Comparison of ENCODE assay signal across 8 cellular contexts in the genomic region with DNA sequence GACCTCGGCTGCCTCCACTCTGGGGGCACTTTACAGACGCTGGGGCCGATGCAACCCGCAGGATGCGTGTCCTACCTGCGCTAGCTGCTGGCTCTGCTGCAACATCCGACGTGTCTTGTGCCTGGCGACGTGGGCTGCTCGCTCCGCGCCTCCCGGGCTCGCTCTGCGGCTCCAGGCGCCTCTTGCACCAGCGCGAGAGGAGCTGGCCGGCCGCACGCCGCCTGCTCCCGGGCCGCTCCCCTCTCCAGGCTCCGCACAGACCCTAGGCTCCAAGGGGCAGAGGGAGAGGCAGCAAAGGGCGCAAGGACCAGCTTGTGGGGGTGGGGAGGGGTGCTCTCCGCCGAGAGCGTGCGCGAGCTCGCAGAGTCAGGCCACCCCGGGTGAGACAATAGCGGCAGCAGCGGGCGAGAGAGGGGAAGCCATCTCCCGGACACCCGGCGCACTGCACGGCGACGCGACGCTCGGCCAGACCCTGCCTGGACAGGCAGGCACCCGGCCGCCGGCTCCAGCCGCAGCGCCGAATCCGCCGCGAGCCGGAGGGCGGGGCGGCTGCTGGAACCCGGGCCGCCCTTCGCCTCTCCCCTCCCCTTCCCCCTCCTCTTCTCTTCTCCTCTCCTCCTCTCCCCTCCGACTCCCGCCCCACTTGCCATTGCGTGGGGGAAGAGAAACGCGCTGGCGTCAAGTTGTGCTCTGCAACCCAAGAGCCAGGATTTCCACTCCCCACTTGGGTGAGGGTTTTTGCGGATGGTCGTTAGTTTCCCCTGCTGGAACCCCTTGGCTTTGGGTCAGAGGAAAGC. TPM values are rescaled to one million over a fixed set of nuclear protein-coding genes. Genes with fewer than 3 reads are reported as not detected.
DNase-seq lines count a peak whose midpoint lies in the region; ATAC-seq and TF ChIP-seq lines count a peak whose summit lies in the region.

A gene with protein sequence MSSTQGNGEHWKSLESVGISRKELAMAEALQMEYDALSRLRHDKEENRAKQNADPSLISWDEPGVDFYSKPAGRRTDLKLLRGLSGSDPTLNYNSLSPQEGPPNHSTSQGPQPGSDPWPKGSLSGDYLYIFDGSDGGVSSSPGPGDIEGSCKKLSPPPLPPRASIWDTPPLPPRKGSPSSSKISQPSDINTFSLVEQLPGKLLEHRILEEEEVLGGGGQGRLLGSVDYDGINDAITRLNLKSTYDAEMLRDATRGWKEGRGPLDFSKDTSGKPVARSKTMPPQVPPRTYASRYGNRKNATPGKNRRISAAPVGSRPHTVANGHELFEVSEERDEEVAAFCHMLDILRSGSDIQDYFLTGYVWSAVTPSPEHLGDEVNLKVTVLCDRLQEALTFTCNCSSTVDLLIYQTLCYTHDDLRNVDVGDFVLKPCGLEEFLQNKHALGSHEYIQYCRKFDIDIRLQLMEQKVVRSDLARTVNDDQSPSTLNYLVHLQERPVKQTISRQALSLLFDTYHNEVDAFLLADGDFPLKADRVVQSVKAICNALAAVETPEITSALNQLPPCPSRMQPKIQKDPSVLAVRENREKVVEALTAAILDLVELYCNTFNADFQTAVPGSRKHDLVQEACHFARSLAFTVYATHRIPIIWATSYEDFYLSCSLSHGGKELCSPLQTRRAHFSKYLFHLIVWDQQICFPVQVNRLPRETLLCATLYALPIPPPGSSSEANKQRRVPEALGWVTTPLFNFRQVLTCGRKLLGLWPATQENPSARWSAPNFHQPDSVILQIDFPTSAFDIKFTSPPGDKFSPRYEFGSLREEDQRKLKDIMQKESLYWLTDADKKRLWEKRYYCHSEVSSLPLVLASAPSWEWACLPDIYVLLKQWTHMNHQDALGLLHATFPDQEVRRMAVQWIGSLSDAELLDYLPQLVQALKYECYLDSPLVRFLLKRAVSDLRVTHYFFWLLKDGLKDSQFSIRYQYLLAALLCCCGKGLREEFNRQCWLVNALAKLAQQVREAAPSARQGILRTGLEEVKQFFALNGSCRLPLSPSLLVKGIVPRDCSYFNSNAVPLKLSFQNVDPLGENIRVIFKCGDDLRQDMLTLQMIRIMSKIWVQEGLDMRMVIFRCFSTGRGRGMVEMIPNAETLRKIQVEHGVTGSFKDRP (N-terminal part only) (minus strand): TSS at position 525 of the 797 bp plus-strand sequence. CDS start 25,003 bp downstream, outside the sequence.

- peaks cover 13% of the 10 kb centered on the region for H3K27me3 Mint-ChIP-seq in activated naive CD4-positive, alpha-beta T cell treated with anti-CD3 and anti-CD28 coated beads, Interleukin-2, amount 10 ng/mL, durations not matched to agents 7 days and 5 days

- H3K4me3 ChIP-seq in GM08714 (ENCODE audit: low read length) (peak within 1 kb of the TSS; percentile 77), HAP-1 (peak within 1 kb of the TSS; percentile 84), MG63 (peak within 1 kb of the TSS; percentile 81), SJSA1 (peak within 1 kb of the TSS; percentile 45), gastroesophageal sphincter (peak within 1 kb of the TSS; percentile 50 to 87), thyroid gland (replicated peaks in 1 of 3) (peak within 1 kb of the TSS; percentile 43 to 70 (median 53))

- H3K27ac Mint-ChIP-seq in activated naive CD4-positive, alpha-beta T cell treated with anti-CD3 and anti-CD28 coated beads, Interleukin-2, amount 10 ng/mL, durations not matched to agents 7 days and 5 days = peak within 1 kb of the TSS; percentile 95

- TF ChIP-seq EP300 in gastroesophageal sphincter (IDR thresholded peaks at IDR 0.05) = no peak

- H3K36me3 ChIP-seq in HAP-1 (replicated peaks) = 0 out of 2 replicates have a peak, but pooled peaks cover 3% of the 10 kb centered on the region
- H3K36me3 ChIP-seq in MG63 = no peaks in the 10 kb centered on the region
- no peaks in the 10 kb centered on the region for H3K36me3 ChIP-seq in SJSA1
- no peaks in the 10 kb centered on the region for H3K36me3 ChIP-seq in gastroesophageal sphincter
- H3K36me3 ChIP-seq in thyroid gland = no peaks in the 10 kb centered on the region

- CTCF ChIA-PET in activated naive CD4-positive, alpha-beta T cell treated with anti-CD3 and anti-CD28 coated beads, Interleukin-2, amount 10 ng/mL, durations not matched to agents 7 days and 5 days (lab: Charles Lee) = interaction anchor here (0.8 to 17.5 kb wide), 14 partner anchors 8 to 313 kb away, joined by 3 to 508 read pairs (median 6); no protein-coding TSS in a partner anchor

- no peaks in the 10 kb centered on the region for H3K9me3 ChIP-seq in HAP-1
- H3K9me3 ChIP-seq in MG63 = 0 out of 2 replicates have a peak, but pooled peaks cover 2% of the 10 kb centered on the region
- H3K9me3 ChIP-seq in SJSA1 (replicated peaks) = no peaks in the 10 kb centered on the region
- no peaks in the 10 kb centered on the region for H3K9me3 ChIP-seq in gastroesophageal sphincter
- no peaks in the 10 kb centered on the region for H3K9me3 ChIP-seq in thyroid gland

- H3K9me3 Mint-ChIP-seq in activated naive CD4-positive, alpha-beta T cell treated with anti-CD3 and anti-CD28 coated beads, Interleukin-2, amount 10 ng/mL, durations not matched to agents 7 days and 5 days = no peaks in the 10 kb centered on the region

- WGBS in gastroesophageal sphincter (ENCODE audit: low coverage in 1 of 2), 2 donors = 0% methylated on average over 6 of the region's 69 CpGs; no CpG with 5 or more reads in 1 of the 2 donors
- WGBS in thyroid gland, 2 donors = 0 to 1% methylated on average over 20 to 34 of the region's 69 CpGs

- H3K4me3 Mint-ChIP-seq in activated naive CD4-positive, alpha-beta T cell treated with anti-CD3 and anti-CD28 coated beads, Interleukin-2, amount 10 ng/mL, durations not matched to agents 7 days and 5 days = peak within 1 kb of the TSS; percentile 93

- H3K27me3 ChIP-seq in HAP-1 (ENCODE audit: low read depth) (no peaks in the 10 kb centered on the region), MG63 (peaks cover 11% of the 10 kb centered on the region), SJSA1 (replicated peaks) (peaks cover 28% of the 10 kb centered on the region), gastroesophageal sphincter (no peaks in the 10 kb centered on the region), thyroid gland (no peaks in the 10 kb centered on the region)

- TF ChIP-seq CTCF in gastroesophageal sphincter (IDR thresholded peaks at IDR 0.05) (peak in 3 of 4 experiments; percentile 60 to 83 (median 73)), thyroid gland (IDR thresholded peaks at IDR 0.05) (peak in 5 of 6 experiments; percentile 19 to 66 (median 61))

- TF ChIP-seq POLR2A in gastroesophageal sphincter (IDR thresholded peaks at IDR 0.05) (peak; percentile 30 to 55), thyroid gland (IDR thresholded peaks at IDR 0.05) (peak; percentile 11 to 90)

- H3K4me1 ChIP-seq in HAP-1 (peaks cover 8% of the 10 kb centered on the region), SJSA1 (replicated peaks) (peaks cover 17% of the 10 kb centered on the region), gastroesophageal sphincter (peaks cover 0 to 51% (median 14%) of the 10 kb centered on the region in 3 donors), thyroid gland (peaks cover 28 to 30% of the 10 kb centered on the region in 2 donors)

- no peak within 1 kb of the TSS for H3K27ac ChIP-seq in SJSA1
- peak within 1 kb of the TSS; percentile 48 to 94 (median 88) for H3K27ac ChIP-seq in gastroesophageal sphincter
- peak within 1 kb of the TSS; percentile 93 to 97 (median 97) for H3K27ac ChIP-seq in thyroid gland

- peaks cover 66% of the 10 kb centered on the region for H3K4me1 Mint-ChIP-seq in activated naive CD4-positive, alpha-beta T cell treated with anti-CD3 and anti-CD28 coated beads, Interleukin-2, amount 10 ng/mL, durations not matched to agents 7 days and 5 days

- peak; percentile 93 for ATAC-seq in gastroesophageal sphincter

- in situ Hi-C loops in HAP-1 (cut with MboI; ENCODE audit: low sequenced_read_pairs) = no loop called here

- H3K36me3 Mint-ChIP-seq in activated naive CD4-positive, alpha-beta T cell treated with anti-CD3 and anti-CD28 coated beads, Interleukin-2, amount 10 ng/mL, durations not matched to agents 7 days and 5 days = peaks cover 17% of the 10 kb centered on the region

- DNase-seq in HAP-1 (ENCODE audit: low spot score in 2 of 2) (peak; percentile 89 to 90), MG63 (peak; percentile 80), SJSA1 (ENCODE audit: low read depth in 1 of 2, low spot score in 2 of 2) (peak; percentile 79 to 85), nucleus accumbens (lab: John Stamatoyannopoulos, UW) (peak in 53 of 56 donors; percentile 55 to 94 (median 84)), thyroid gland (peak; percentile 88 to 89)
- DNase-seq in activated naive CD4-positive, alpha-beta T cell treated with anti-CD3 and anti-CD28 coated beads, Interleukin-2, amount 10 ng/mL, durations not matched to agents 7 days and 5 days = peak; percentile 81

- intact Hi-C loops in thyroid gland (cut with DNase I) = loop anchor here (5.0 kb wide), 1 partner anchor 32 kb away; no protein-coding TSS in a partner anchor

RNA-seq across cellular contexts. Expression of the gene that starts here (rescaled TPM):
- 2.8 and 3.4 TPM in 2 replicates for total RNA-seq in MG63 (2014; rRNA removed; shearing (Covaris generic); ENCODE audit: low replicate concordance)
- 0.28 and 0.76 TPM in 2 replicates for total RNA-seq in SJSA1 (2014; rRNA removed; shearing (Covaris generic))
- total RNA-seq in gastroesophageal sphincter (10 to 100 TPM in 3 of 4 donors, 1 to 10 TPM in 1; 7.9 to 18.2 (median 16.1) TPM), thyroid gland (10 to 100 TPM; 19.9 to 36.9 (median 27.2) TPM)

Comparison
In these comparisons a context has a peak if more than half of its experiments do, and no peak if none do; other contexts are left out.
1. Peak in DNase-seq and H3K4me3 ChIP-seq in SJSA1; RNA of the gene not detected or under 1 TPM.